8 cellular contexts compared by ENCODE assay signal in the genomic region with DNA sequence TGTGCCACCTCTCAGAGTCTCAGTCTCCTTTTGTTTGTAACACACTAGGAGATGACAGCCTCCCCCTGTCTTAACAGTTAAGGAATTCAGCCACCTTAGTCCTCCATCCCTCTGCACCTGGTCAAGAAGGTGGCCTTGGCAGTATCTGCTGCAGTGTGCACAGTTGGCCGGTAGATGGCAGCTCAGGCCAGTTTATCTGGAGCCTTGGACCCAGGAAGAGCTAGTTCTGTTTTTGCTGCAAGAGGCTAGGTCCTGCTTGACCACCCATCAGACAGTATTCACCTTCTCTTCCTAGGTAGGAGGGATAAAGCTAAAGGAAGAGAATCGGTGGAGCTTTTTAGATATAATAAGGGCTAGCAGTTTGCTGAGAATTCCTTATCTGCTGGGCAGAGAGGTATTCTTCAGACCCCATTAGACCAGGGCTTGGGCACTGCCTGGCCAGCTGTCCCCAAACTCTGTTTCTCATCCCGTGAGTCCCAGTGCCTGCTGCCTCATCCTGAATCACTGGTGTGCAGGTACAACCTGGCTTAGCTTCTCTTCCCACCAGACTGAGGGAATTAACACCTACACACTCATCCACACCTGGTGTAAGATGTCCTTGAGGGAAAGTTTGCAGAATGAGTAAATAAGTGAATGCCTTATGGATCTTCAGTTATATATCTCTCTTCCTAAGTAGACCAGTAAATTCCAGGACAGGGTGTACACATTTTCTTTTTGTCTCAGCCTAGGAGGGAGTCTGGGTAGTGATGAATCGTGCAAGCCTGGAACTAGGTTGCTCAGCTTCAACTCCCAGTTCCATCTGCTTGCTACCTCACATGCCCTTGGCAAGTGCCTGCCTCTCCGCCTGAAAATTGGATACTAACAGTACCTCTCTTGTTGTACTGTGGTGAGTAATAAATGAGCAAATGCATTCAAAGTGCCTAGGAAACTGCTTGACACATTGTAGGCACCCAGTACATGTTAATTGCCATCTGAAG.
DNase-seq lines count a peak whose midpoint lies in the region; ATAC-seq and TF ChIP-seq lines count a peak whose summit lies in the region.

No MANE protein-coding gene starts in this region.

- DNase-seq in AG04450 (ENCODE audit: low read depth, low spot score) (peak; percentile 48), NCI-H510A (lab: John Stamatoyannopoulos, UW) (peak; percentile 2), dermis microvascular lymphatic vessel endothelial cell (ENCODE audit: low read depth in 2 of 2) (peak; percentile 18 to 57), lower lobe of right lung (peak; percentile 73)
- DNase-seq in activated CD4-positive, alpha-beta T cell treated with anti-CD3 and anti-CD28 coated beads for 48 hours: peak; percentile 76
- peak; percentile 32 for DNase-seq in stimulated activated CD8-positive, alpha-beta memory T cell treated with anti-CD3 and anti-CD28 coated beads, Interleukin-15, amount 100 ng/mL, for 1 hour (ENCODE audit: low read depth)

- no peaks in the 10 kb centered on the region for H3K4me1 ChIP-seq in lower lobe of right lung

- POLR2A ChIA-PET in AG04450 (lab: Yijun Ruan, JAX): interaction anchor here (1.0 kb wide), 1 partner anchor 70 kb away, joined by 3 read pairs; no protein-coding TSS in a partner anchor

- ATAC-seq in GM18519 (IDR thresholded peaks at IDR 0.05; ENCODE audit: low FRiP score, unreplicated experiment) (peak; percentile 64), HG03196 (IDR thresholded peaks at IDR 0.05; ENCODE audit: unreplicated experiment) (peak; percentile 86), lower lobe of right lung (peak; percentile 92 to 93)

- TF ChIP-seq CTCF in AG04450 (IDR thresholded peaks at IDR 0.05; ENCODE audit: low read depth, low read length): peak; percentile 95
- TF ChIP-seq CTCF in lower lobe of right lung (IDR thresholded peaks at IDR 0.05): peak; percentile 95

- no peak overlapping the region for H3K27ac ChIP-seq in AG04450 (ENCODE audit: low read depth, low read length)
- H3K27ac ChIP-seq in lower lobe of right lung: no peak overlapping the region

- H3K27me3 ChIP-seq in AG04450 (ENCODE audit: control insufficient read depth, insufficient read depth, low read length) (no peaks in the 10 kb centered on the region), lower lobe of right lung (ENCODE audit: low read depth) (no peaks in the 10 kb centered on the region)

- no peaks in the 10 kb centered on the region for H3K36me3 ChIP-seq in lower lobe of right lung

- intact Hi-C loops in lower lobe of right lung (cut with DNase I): no loop called here

- CTCF ChIA-PET in AG04450 (lab: Charles Lee): interaction anchor here (0.5 to 5.5 kb wide), 128 partner anchors 8 to 1510 kb away, joined by 3 to 128 read pairs (median 4); partner anchors contain the start of gene TENM4

- no peaks in the 10 kb centered on the region for H3K9me3 ChIP-seq in AG04450 (ENCODE audit: control insufficient read depth, insufficient read depth, low read length)
- H3K9me3 ChIP-seq in lower lobe of right lung: no peaks in the 10 kb centered on the region

- H3K4me3 ChIP-seq in AG04450 (ENCODE audit: low read depth, low read length) (no peak overlapping the region), lower lobe of right lung (no peak overlapping the region)

Comparison
In these comparisons a context has a peak if more than half of its experiments do, and no peak if none do; other contexts are left out.
1. DNase-seq: peak in every context shown above with its lines; median percentile 76 in activated CD4-positive, alpha-beta T cell treated with anti-CD3 and anti-CD28 coated beads for 48 hours; 73 in lower lobe of right lung; 48 in AG04450; 38 in dermis microvascular lymphatic vessel endothelial cell; 32 in stimulated activated CD8-positive, alpha-beta memory T cell treated with anti-CD3 and anti-CD28 coated beads, Interleukin-15, amount 100 ng/mL, for 1 hour; 2 in NCI-H510A.